In the genomic region with DNA sequence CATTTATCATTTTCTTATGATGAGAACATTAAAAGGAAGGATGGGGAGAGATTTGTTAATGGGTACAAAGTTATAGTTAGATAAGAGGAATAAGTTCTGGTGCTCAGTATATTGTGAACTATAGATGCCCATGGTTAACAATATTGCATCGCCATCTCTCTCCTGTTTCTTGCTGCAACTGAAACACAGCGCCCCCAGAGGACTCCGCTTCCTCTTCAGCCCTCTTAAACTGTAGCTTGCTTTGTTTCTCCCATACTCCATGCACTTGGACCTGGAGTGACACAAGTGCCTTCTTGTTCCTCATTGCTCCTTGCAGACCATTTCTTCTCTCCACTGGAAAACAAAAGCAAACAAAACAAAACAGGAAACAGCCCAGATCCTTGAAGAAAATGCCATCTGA, we compare ENCODE assay signal across 8 cellular contexts.
DNase-seq lines count a peak whose midpoint lies in the region; ATAC-seq and TF ChIP-seq lines count a peak whose summit lies in the region.

No MANE protein-coding gene starts in this region.

- TF ChIP-seq CTCF in cardiac muscle cell (IDR thresholded peaks at IDR 0.05; ENCODE audit: low read depth, low read length) (peak; percentile 70), PC-3 (conservative IDR thresholded peaks at IDR 0.05; ENCODE audit: low read depth, low read length) (peak; percentile 92), fibroblast of the aortic adventitia (IDR thresholded peaks at IDR 0.05; ENCODE audit: insufficient read depth, low read length) (peak; percentile 47)

- CTCF ChIA-PET in PC-3 (lab: Charles Lee), result interaction anchor here (0.5 to 0.6 kb wide), 2 partner anchors 8 to 227 kb away, joined by 3 read pairs; no protein-coding TSS in a partner anchor

- BruUV-seq in PC-3 (replicated peaks; lab: Mats Ljungman, UMichigan), result no TSS peak

- POLR2A ChIA-PET in PC-3 (lab: Charles Lee; ENCODE audit: unreplicated experiment), result interaction anchor here (0.5 kb wide), 1 partner anchor 142 kb away, joined by 5 read pairs; no protein-coding TSS in a partner anchor

- no peaks in the 10 kb centered on the region for H4K20me1 ChIP-seq in PC-3 (ENCODE audit: low read length)

- H3K9me2 ChIP-seq in PC-3 (replicated peaks; ENCODE audit: low read length), result no peaks in the 10 kb centered on the region

- H2AFZ ChIP-seq in PC-3 (ENCODE audit: low read length), result no peak overlapping the region

- H3K4me2 ChIP-seq in PC-3 (ENCODE audit: low read length), result no peak overlapping the region

- intact Hi-C loops in Right ventricle myocardium superior (cut with DNase I), result no loop called here
- intact Hi-C loops in PC-3 (cut with micrococcal nuclease), result no loop called here

- no peaks in the 10 kb centered on the region for H3K36me3 ChIP-seq in cardiac muscle cell
- H3K36me3 ChIP-seq in PC-3 (ENCODE audit: low read depth, low read length), result no peaks in the 10 kb centered on the region

- H3K79me2 ChIP-seq in PC-3 (ENCODE audit: low read length), result no peaks in the 10 kb centered on the region

- peak; percentile 66 to 69 for DNase-seq in cardiac muscle cell (ENCODE audit: low read depth in 1 of 2, low spot score in 1 of 2)
- DNase-seq in Right ventricle myocardium superior, result no peak
- peak; percentile 60 for DNase-seq in PC-3
- DNase-seq in fibroblast of the aortic adventitia (ENCODE audit: low read depth), result peak; percentile 13
- peak in 27 of 49 donors; percentile 0 to 50 (median 11) for DNase-seq in substantia nigra (lab: John Stamatoyannopoulos, UW)
- no peak for DNase-seq in stimulated activated CD4-positive, alpha-beta T cell treated with anti-CD3 and anti-CD28 coated beads, Interleukin-2, amount 100 ng/mL, for 48 hours

- H3K4me1 ChIP-seq in cardiac muscle cell (ENCODE audit: low read depth) (no peaks in the 10 kb centered on the region), PC-3 (ENCODE audit: insufficient read depth, low read length) (no peaks in the 10 kb centered on the region)

- no peak overlapping the region for H3K9ac ChIP-seq in PC-3 (ENCODE audit: low read length)

- H3K4me3 ChIP-seq in cardiac muscle cell, result no peak overlapping the region
- no peak overlapping the region for H3K4me3 ChIP-seq in PC-3 (ENCODE audit: low read length)
- H3K4me3 ChIP-seq in fibroblast of the aortic adventitia (ENCODE audit: low read depth, low read length), result no peak overlapping the region

- H3K27me3 ChIP-seq in cardiac muscle cell (no peaks in the 10 kb centered on the region), PC-3 (ENCODE audit: low read length) (no peaks in the 10 kb centered on the region)

- ATAC-seq in Right ventricle myocardium superior (ENCODE audit: poor library complexity), result no peak
- peak; percentile 88 for ATAC-seq in PC-3
- no peak for ATAC-seq in HG03280 (IDR thresholded peaks at IDR 0.05; ENCODE audit: unreplicated experiment)
- no peak for ATAC-seq in GM21390 (IDR thresholded peaks at IDR 0.05; ENCODE audit: unreplicated experiment)

- H3F3A ChIP-seq in PC-3 (ENCODE audit: low read length, unreplicated experiment), result no peaks in the 10 kb centered on the region

- H3K9me3 ChIP-seq in cardiac muscle cell (ENCODE audit: low read depth), result no peaks in the 10 kb centered on the region
- H3K9me3 ChIP-seq in PC-3 (ENCODE audit: low read length), result no peaks in the 10 kb centered on the region

- no peak overlapping the region for H3K27ac ChIP-seq in cardiac muscle cell
- no peak overlapping the region for H3K27ac ChIP-seq in PC-3 (ENCODE audit: low read length)
- H3K27ac ChIP-seq in substantia nigra (ENCODE audit: low read depth, low read length, poor library complexity, severe bottlenecking), result no peak overlapping the region

Comparison
In these comparisons a context has a peak if more than half of its experiments do, and no peak if none do; other contexts are left out.
1. DNase-seq: peak in cardiac muscle cell (2 of 2), PC-3 (single experiment), fibroblast of the aortic adventitia (single experiment) and substantia nigra (27 of 49); none in Right ventricle myocardium superior (single experiment) and stimulated activated CD4-positive, alpha-beta T cell treated with anti-CD3 and anti-CD28 coated beads, Interleukin-2, amount 100 ng/mL, for 48 hours (0 of 2).
2. Peak in every context shown above with its lines, with median percentiles within 50 percentile points of each other: CTCF ChIP-seq.